1 cellular context compared by ENCODE assay signal in genomic region chr12:64403708-64404469, GRCh38.
TF ChIP-seq lines count a peak whose summit lies in the region.

Gene XPOT, plus strand, starts transcription at chr12:64404392. Its CDS starts 5,644 bp downstream, at chr12:64410036.

TF ChIP-seq in K562, 482 proteins besides CTCF, POLR2A, EP300 and RAD21 (continued from another document and continues in another):
- TF ChIP-seq ZBTB33 (CRISPR knock-in tag; IDR thresholded peaks at IDR 0.05) = 0 out of 2 replicates have a peak, but pooled peaks have one; percentile 22
- no peak for TF ChIP-seq PTBP1 (IDR thresholded peaks at IDR 0.05; ENCODE audit: low read depth, low read length)
- peak; percentile 4; the same call in 1 of the 2 replicates for TF ChIP-seq BHLHE40 (IDR thresholded peaks at IDR 0.05; ENCODE audit: low read length)
- TF ChIP-seq ZBTB2 (IDR thresholded peaks at IDR 0.05) = 0 out of 2 replicates have a peak, but pooled peaks have one; percentile 23
- TF ChIP-seq ZNF778 (CRISPR knock-in tag; IDR thresholded peaks at IDR 0.05) = no peak
- peak in 1 of 2 experiments; percentile 90 for TF ChIP-seq AFF1 (IDR thresholded peaks at IDR 0.05; ENCODE audit: low read depth in 1 of 2, partially characterized antibody in 2 of 2)
- TF ChIP-seq HMG20B (CRISPR knock-in tag; IDR thresholded peaks at IDR 0.05) = no peak
- no peak for TF ChIP-seq SMARCB1 (IDR thresholded peaks at IDR 0.05; ENCODE audit: insufficient read length, low read depth)
- no peak for TF ChIP-seq MYNN (IDR thresholded peaks at IDR 0.05)
- no peak for TF ChIP-seq MYNN (CRISPR knock-in tag; IDR thresholded peaks at IDR 0.05)
- TF ChIP-seq RBBP5 (IDR thresholded peaks at IDR 0.05; ENCODE audit: borderline replicate concordance, insufficient read depth, low read length, poor library complexity, severe bottlenecking) = peak; percentile 3
- TF ChIP-seq TCF7L2 (IDR thresholded peaks at IDR 0.05; ENCODE audit: low read depth, low read length) = no peak
- no peak for TF ChIP-seq HINFP (tag; conservative IDR thresholded peaks at IDR 0.05; ENCODE audit: low read depth)
- TF ChIP-seq ARID4B (CRISPR knock-in tag; IDR thresholded peaks at IDR 0.05) = 0 out of 2 replicates have a peak, but pooled peaks have one; percentile 12
- no peak for TF ChIP-seq ZNF707 (CRISPR knock-in tag; conservative IDR thresholded peaks at IDR 0.05)
- TF ChIP-seq ZNF407 (IDR thresholded peaks at IDR 0.05; ENCODE audit: low read depth) = no peak
- TF ChIP-seq ZNF3 (CRISPR knock-in tag; IDR thresholded peaks at IDR 0.05) = no peak
- no peak for TF ChIP-seq KDM1A (IDR thresholded peaks at IDR 0.05)
